In the genomic region with DNA sequence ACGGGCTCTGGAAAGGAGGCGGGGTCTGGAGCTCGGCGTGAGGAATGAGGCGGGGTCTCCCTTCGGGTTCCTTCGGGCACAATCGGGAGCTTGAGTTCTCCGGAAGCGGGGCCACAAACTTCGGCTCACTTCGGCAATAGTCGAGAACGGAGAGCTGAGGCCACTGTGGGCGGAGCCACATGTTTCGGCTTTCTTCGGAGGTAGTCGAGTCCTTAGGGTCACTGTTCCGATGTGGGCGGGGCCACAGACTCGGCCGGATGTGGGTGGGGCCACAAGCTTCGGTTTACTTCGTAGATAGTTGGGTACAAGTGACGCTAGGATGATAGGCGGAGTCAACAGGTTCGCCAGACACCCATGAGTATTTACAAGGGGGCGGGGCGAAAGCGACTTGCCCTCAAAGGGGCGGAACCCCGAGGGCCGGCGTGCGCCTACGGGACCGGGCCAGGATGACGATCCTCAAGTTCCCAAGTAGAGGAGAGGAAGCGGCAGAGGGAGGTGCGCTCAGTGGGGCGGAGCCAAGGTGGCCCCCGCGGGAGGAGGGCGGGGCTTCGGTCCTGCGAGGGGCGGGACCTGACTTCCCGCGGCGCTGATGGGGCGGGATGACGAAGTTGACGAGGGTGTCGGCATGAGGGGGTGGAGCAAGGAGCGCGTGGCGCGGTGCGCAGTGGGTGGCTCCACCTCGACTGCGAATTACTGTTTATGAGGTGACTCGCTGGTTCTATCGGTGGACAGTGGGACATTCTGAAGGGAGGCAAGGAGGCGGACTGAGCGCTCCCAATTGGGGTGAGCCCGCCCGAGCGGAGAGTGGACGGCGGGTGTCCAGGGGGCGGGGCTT, we compare ENCODE assay signal across 1 cellular context.
TF ChIP-seq lines count a peak whose summit lies in the region.

No MANE protein-coding gene starts in this region.

TF ChIP-seq in HepG2, 621 proteins besides CTCF, POLR2A, EP300 and RAD21 (continued from another document and continues in another):
- TF ChIP-seq, protein P1, sequence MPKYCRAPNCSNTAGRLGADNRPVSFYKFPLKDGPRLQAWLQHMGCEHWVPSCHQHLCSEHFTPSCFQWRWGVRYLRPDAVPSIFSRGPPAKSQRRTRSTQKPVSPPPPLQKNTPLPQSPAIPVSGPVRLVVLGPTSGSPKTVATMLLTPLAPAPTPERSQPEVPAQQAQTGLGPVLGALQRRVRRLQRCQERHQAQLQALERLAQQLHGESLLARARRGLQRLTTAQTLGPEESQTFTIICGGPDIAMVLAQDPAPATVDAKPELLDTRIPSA (CRISPR knock-in tag; IDR thresholded peaks at IDR 0.05; ENCODE audit: borderline replicate concordance) = no peak
- TF ChIP-seq MZF1 (CRISPR knock-in tag; IDR thresholded peaks at IDR 0.05; ENCODE audit: borderline replicate concordance) = no peak
- TF ChIP-seq GABPA (IDR thresholded peaks at IDR 0.05; ENCODE audit: low read depth, low read length) = no peak; the same call in 1 of the 2 replicates
- TF ChIP-seq GABPA (CRISPR knock-in tag; IDR thresholded peaks at IDR 0.05; ENCODE audit: low read depth) = peak; percentile 67; the same call in 1 of the 2 replicates
- TF ChIP-seq ETV6 (CRISPR knock-in tag; conservative IDR thresholded peaks at IDR 0.05) = no peak
- TF ChIP-seq PCBP2 (optimal IDR thresholded peaks at IDR 0.05; ENCODE audit: low read depth, low read length, poor library complexity, severe bottlenecking) = no peak
- no peak for TF ChIP-seq SIX4 (CRISPR knock-in tag; IDR thresholded peaks at IDR 0.05)
- TF ChIP-seq, protein P2, sequence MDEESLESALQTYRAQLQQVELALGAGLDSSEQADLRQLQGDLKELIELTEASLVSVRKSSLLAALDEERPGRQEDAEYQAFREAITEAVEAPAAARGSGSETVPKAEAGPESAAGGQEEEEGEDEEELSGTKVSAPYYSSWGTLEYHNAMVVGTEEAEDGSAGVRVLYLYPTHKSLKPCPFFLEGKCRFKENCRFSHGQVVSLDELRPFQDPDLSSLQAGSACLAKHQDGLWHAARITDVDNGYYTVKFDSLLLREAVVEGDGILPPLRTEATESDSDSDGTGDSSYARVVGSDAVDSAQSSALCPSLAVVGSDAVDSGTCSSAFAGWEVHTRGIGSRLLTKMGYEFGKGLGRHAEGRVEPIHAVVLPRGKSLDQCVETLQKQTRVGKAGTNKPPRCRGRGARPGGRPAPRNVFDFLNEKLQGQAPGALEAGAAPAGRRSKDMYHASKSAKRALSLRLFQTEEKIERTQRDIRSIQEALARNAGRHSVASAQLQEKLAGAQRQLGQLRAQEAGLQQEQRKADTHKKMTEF (CRISPR knock-in tag; IDR thresholded peaks at IDR 0.05) = peak; percentile 63
- TF ChIP-seq ZNF24 (IDR thresholded peaks at IDR 0.05) = no peak
- TF ChIP-seq TCF7L2 (IDR thresholded peaks at IDR 0.05; ENCODE audit: low read depth, low read length) = no peak
- TF ChIP-seq ELF4 (CRISPR knock-in tag; IDR thresholded peaks at IDR 0.05; ENCODE audit: borderline replicate concordance) = 0 out of 2 replicates have a peak, but pooled peaks have one; percentile 7
- peak; percentile 22; the same call in 1 of the 2 replicates for TF ChIP-seq ZNF331 (CRISPR knock-in tag; IDR thresholded peaks at IDR 0.05)
- TF ChIP-seq, protein P3, sequence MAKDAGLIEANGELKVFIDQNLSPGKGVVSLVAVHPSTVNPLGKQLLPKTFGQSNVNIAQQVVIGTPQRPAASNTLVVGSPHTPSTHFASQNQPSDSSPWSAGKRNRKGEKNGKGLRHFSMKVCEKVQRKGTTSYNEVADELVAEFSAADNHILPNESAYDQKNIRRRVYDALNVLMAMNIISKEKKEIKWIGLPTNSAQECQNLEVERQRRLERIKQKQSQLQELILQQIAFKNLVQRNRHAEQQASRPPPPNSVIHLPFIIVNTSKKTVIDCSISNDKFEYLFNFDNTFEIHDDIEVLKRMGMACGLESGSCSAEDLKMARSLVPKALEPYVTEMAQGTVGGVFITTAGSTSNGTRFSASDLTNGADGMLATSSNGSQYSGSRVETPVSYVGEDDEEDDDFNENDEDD (CRISPR knock-in tag; IDR thresholded peaks at IDR 0.05; ENCODE audit: borderline replicate concordance) = peak; percentile 53; the same call in 1 of the 2 replicates
- no peak for TF ChIP-seq PAF1 (CRISPR knock-in tag; IDR thresholded peaks at IDR 0.05)
- TF ChIP-seq FOXA1 (IDR thresholded peaks at IDR 0.05) = no peak; the same call in 1 of the 2 replicates
- TF ChIP-seq FOXA1 (CRISPR knock-in tag; IDR thresholded peaks at IDR 0.05) = peak; percentile 63; the same call in 1 of the 2 replicates
- TF ChIP-seq, protein P4, sequence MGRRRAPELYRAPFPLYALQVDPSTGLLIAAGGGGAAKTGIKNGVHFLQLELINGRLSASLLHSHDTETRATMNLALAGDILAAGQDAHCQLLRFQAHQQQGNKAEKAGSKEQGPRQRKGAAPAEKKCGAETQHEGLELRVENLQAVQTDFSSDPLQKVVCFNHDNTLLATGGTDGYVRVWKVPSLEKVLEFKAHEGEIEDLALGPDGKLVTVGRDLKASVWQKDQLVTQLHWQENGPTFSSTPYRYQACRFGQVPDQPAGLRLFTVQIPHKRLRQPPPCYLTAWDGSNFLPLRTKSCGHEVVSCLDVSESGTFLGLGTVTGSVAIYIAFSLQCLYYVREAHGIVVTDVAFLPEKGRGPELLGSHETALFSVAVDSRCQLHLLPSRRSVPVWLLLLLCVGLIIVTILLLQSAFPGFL (CRISPR knock-in tag; IDR thresholded peaks at IDR 0.05) = no peak
- TF ChIP-seq, protein P5, sequence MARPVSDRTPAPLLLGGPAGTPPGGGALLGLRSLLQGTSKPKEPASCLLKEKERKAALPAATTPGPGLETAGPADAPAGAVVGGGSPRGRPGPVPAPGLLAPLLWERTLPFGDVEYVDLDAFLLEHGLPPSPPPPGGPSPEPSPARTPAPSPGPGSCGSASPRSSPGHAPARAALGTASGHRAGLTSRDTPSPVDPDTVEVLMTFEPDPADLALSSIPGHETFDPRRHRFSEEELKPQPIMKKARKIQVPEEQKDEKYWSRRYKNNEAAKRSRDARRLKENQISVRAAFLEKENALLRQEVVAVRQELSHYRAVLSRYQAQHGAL (CRISPR knock-in tag; IDR thresholded peaks at IDR 0.05; ENCODE audit: not compliant biosample characterization) = no peak
- no peak for TF ChIP-seq ZNF713 (CRISPR knock-in tag; IDR thresholded peaks at IDR 0.05)
- TF ChIP-seq ZNF501 (CRISPR knock-in tag; IDR thresholded peaks at IDR 0.05) = no peak; the same call in 1 of the 2 replicates
- peak; percentile 76 for TF ChIP-seq ZFP90 (CRISPR knock-in tag; IDR thresholded peaks at IDR 0.05; ENCODE audit: borderline replicate concordance)
- peak; percentile 20; the same call in 1 of the 2 replicates for TF ChIP-seq REPIN1 (CRISPR knock-in tag; IDR thresholded peaks at IDR 0.05; ENCODE audit: borderline replicate concordance, low read depth)
- 0 out of 2 replicates have a peak, but pooled peaks have one; percentile 39 for TF ChIP-seq ZNF605 (CRISPR knock-in tag; IDR thresholded peaks at IDR 0.05)
- no peak for TF ChIP-seq PRMT3 (CRISPR knock-in tag; IDR thresholded peaks at IDR 0.05; ENCODE audit: borderline replicate concordance, low read depth)
- no peak for TF ChIP-seq MAF1 (CRISPR knock-in tag; IDR thresholded peaks at IDR 0.05; ENCODE audit: borderline replicate concordance)
- no peak; the same call in 1 of the 2 replicates for TF ChIP-seq KDM3A (CRISPR knock-in tag; IDR thresholded peaks at IDR 0.05; ENCODE audit: low read depth)
- TF ChIP-seq ZSCAN20 (CRISPR knock-in tag; IDR thresholded peaks at IDR 0.05; ENCODE audit: borderline replicate concordance) = 0 out of 2 replicates have a peak, but pooled peaks have one; percentile 21
- no peak for TF ChIP-seq SNAI1 (CRISPR knock-in tag; IDR thresholded peaks at IDR 0.05; ENCODE audit: borderline replicate concordance)
- TF ChIP-seq, protein P6, sequence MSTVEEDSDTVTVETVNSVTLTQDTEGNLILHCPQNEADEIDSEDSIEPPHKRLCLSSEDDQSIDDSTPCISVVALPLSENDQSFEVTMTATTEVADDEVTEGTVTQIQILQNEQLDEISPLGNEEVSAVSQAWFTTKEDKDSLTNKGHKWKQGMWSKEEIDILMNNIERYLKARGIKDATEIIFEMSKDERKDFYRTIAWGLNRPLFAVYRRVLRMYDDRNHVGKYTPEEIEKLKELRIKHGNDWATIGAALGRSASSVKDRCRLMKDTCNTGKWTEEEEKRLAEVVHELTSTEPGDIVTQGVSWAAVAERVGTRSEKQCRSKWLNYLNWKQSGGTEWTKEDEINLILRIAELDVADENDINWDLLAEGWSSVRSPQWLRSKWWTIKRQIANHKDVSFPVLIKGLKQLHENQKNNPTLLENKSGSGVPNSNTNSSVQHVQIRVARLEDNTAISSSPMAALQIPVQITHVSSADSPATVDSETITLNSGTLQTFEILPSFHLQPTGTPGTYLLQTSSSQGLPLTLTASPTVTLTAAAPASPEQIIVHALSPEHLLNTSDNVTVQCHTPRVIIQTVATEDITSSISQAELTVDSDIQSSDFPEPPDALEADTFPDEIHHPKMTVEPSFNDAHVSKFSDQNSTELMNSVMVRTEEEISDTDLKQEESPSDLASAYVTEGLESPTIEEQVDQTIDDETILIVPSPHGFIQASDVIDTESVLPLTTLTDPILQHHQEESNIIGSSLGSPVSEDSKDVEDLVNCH (CRISPR knock-in tag; IDR thresholded peaks at IDR 0.05) = no peak
- TF ChIP-seq, protein P7, sequence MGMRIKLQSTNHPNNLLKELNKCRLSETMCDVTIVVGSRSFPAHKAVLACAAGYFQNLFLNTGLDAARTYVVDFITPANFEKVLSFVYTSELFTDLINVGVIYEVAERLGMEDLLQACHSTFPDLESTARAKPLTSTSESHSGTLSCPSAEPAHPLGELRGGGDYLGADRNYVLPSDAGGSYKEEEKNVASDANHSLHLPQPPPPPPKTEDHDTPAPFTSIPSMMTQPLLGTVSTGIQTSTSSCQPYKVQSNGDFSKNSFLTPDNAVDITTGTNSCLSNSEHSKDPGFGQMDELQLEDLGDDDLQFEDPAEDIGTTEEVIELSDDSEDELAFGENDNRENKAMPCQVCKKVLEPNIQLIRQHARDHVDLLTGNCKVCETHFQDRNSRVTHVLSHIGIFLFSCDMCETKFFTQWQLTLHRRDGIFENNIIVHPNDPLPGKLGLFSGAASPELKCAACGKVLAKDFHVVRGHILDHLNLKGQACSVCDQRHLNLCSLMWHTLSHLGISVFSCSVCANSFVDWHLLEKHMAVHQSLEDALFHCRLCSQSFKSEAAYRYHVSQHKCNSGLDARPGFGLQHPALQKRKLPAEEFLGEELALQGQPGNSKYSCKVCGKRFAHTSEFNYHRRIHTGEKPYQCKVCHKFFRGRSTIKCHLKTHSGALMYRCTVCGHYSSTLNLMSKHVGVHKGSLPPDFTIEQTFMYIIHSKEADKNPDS (CRISPR knock-in tag; IDR thresholded peaks at IDR 0.05) = no peak
- no peak for TF ChIP-seq SYNCRIP (IDR thresholded peaks at IDR 0.05; ENCODE audit: insufficient read depth, low read depth, low read length)
- TF ChIP-seq ZNF781 (CRISPR knock-in tag; IDR thresholded peaks at IDR 0.05; ENCODE audit: borderline replicate concordance, not compliant biosample characterization) = no peak
- TF ChIP-seq ZBTB3 (CRISPR knock-in tag; IDR thresholded peaks at IDR 0.05; ENCODE audit: borderline replicate concordance, low read depth) = 0 out of 2 replicates have a peak, but pooled peaks have one; percentile 6
- TF ChIP-seq ZNF616 (CRISPR knock-in tag; IDR thresholded peaks at IDR 0.05; ENCODE audit: low read depth) = 0 out of 2 replicates have a peak, but pooled peaks have one; percentile 73
- TF ChIP-seq, protein P8, sequence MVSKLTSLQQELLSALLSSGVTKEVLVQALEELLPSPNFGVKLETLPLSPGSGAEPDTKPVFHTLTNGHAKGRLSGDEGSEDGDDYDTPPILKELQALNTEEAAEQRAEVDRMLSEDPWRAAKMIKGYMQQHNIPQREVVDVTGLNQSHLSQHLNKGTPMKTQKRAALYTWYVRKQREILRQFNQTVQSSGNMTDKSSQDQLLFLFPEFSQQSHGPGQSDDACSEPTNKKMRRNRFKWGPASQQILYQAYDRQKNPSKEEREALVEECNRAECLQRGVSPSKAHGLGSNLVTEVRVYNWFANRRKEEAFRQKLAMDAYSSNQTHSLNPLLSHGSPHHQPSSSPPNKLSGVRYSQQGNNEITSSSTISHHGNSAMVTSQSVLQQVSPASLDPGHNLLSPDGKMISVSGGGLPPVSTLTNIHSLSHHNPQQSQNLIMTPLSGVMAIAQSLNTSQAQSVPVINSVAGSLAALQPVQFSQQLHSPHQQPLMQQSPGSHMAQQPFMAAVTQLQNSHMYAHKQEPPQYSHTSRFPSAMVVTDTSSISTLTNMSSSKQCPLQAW (CRISPR knock-in tag; IDR thresholded peaks at IDR 0.05) = no peak
- no peak; the same call in 1 of the 2 replicates for TF ChIP-seq GFI1 (CRISPR knock-in tag; IDR thresholded peaks at IDR 0.05; ENCODE audit: borderline replicate concordance)
- TF ChIP-seq, protein P9, sequence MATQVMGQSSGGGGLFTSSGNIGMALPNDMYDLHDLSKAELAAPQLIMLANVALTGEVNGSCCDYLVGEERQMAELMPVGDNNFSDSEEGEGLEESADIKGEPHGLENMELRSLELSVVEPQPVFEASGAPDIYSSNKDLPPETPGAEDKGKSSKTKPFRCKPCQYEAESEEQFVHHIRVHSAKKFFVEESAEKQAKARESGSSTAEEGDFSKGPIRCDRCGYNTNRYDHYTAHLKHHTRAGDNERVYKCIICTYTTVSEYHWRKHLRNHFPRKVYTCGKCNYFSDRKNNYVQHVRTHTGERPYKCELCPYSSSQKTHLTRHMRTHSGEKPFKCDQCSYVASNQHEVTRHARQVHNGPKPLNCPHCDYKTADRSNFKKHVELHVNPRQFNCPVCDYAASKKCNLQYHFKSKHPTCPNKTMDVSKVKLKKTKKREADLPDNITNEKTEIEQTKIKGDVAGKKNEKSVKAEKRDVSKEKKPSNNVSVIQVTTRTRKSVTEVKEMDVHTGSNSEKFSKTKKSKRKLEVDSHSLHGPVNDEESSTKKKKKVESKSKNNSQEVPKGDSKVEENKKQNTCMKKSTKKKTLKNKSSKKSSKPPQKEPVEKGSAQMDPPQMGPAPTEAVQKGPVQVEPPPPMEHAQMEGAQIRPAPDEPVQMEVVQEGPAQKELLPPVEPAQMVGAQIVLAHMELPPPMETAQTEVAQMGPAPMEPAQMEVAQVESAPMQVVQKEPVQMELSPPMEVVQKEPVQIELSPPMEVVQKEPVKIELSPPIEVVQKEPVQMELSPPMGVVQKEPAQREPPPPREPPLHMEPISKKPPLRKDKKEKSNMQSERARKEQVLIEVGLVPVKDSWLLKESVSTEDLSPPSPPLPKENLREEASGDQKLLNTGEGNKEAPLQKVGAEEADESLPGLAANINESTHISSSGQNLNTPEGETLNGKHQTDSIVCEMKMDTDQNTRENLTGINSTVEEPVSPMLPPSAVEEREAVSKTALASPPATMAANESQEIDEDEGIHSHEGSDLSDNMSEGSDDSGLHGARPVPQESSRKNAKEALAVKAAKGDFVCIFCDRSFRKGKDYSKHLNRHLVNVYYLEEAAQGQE (IDR thresholded peaks at IDR 0.05; ENCODE audit: borderline replicate concordance in 1 of 2, low read depth in 1 of 2, low read length in 2 of 2) = no peak
- peak; percentile 72 for TF ChIP-seq SP2 (CRISPR knock-in tag; IDR thresholded peaks at IDR 0.05)
